20 cellular contexts compared by ENCODE assay signal in genomic region chr1:26582053-26582835, GRCh38. TPM values are rescaled to one million over a fixed set of nuclear protein-coding genes. Genes with fewer than 3 reads are reported as not detected.
A peak's percentile ranks its signal among the peaks of the same experiment; 100 is the strongest.
DNase-seq lines count a peak whose midpoint lies in the region; ATAC-seq, FAIRE-seq and TF ChIP-seq lines count a peak whose summit lies in the region.
"Had no signal": no experiment of that assay in that cellular context is flagged by ENCODE, and none has a peak within 500 bp of the region (broad histone marks: within the 10 kb centered on the region; RNA-seq: fewer than 3 reads in every experiment).

No MANE protein-coding gene starts in this region.

- no peak for TF ChIP-seq CTCF in activated CD8-positive, alpha-beta T cell treated with anti-CD3 and anti-CD28 coated beads for 36 hours (IDR thresholded peaks at IDR 0.05)
- TF ChIP-seq CTCF in osteoblast (IDR thresholded peaks at IDR 0.05; ENCODE audit: extremely low read depth, low read depth, low read length), result no peak
- no peak for TF ChIP-seq CTCF in HepG2 (CRISPR knock-in tag; IDR thresholded peaks at IDR 0.05)

- H2AFZ ChIP-seq in osteoblast (ENCODE audit: low read length), result no peak overlapping the region
- no peak overlapping the region for H2AFZ ChIP-seq in HepG2 (ENCODE audit: low read length)

- H3K4me1 ChIP-seq in osteoblast (ENCODE audit: insufficient read depth, low read length) (peaks cover 30% of the 10 kb centered on the region), HepG2 (ENCODE audit: insufficient read depth, low read length) (no peaks in the 10 kb centered on the region)
- H3K4me1 ChIP-seq: gastrocnemius medialis, Peyer's patch, stomach had no signal

- CTCF ChIA-PET in activated CD8-positive, alpha-beta T cell treated with anti-CD3 and anti-CD28 coated beads for 36 hours (lab: Charles Lee), result interaction anchor here (0.8 to 5.3 kb wide), 12 partner anchors 12 to 251 kb away, joined by 3 to 33 read pairs (median 5); partner anchors contain the start of gene PIGV
- CTCF ChIA-PET in activated CD8-positive, alpha-beta T cell treated with anti-CD3 and anti-CD28 coated beads, Interleukin-2, amount 10 ng/mL, durations not matched to agents 7 days and 5 days (lab: Charles Lee), result interaction anchor here (0.6 to 1.8 kb wide), 7 partner anchors 11 to 208 kb away, joined by 3 to 8 read pairs (median 4); no protein-coding TSS in a partner anchor
- CTCF ChIA-PET in HepG2 (lab: Yijun Ruan, JAX; ENCODE audit: low intra/inter-chr PET ratio, low total read pairs), result no interaction called here

- no peaks in the 10 kb centered on the region for H3K9me3 ChIP-seq in osteoblast (ENCODE audit: low read depth, low read length)
- H3K9me3 ChIP-seq in HepG2 (ENCODE audit: low read length), result no peaks in the 10 kb centered on the region
- H3K9me3 ChIP-seq: gastrocnemius medialis, Peyer's patch, SK-N-SH, stomach had no signal

- H3K27me3 ChIP-seq in osteoblast (ENCODE audit: insufficient read depth, low read length), result no peaks in the 10 kb centered on the region
- H3K27me3 ChIP-seq in HepG2 (ENCODE audit: control insufficient read depth in 1 of 2, insufficient read depth in 2 of 2, low read length in 2 of 2), result no peaks in the 10 kb centered on the region; a peak in 1 of 5 replicates
- H3K27me3 ChIP-seq: gastrocnemius medialis, Peyer's patch, stomach had no signal

- H3K79me2 ChIP-seq in osteoblast (ENCODE audit: insufficient read depth, low read length) (no peaks in the 10 kb centered on the region), HepG2 (ENCODE audit: insufficient read depth, low read length) (no peaks in the 10 kb centered on the region)

- in situ Hi-C loops in HepG2 (cut with HindIII; ENCODE audit: extremely low pct_ligation_motif_present, low pct_unique_long_range_greater_than_20kb), result no loop called here

- H3K4me1 Mint-ChIP-seq in activated CD8-positive, alpha-beta T cell treated with anti-CD3 and anti-CD28 coated beads for 36 hours (ENCODE audit: low read depth), result peaks cover 63% of the 10 kb centered on the region
- peaks cover 32% of the 10 kb centered on the region for H3K4me1 Mint-ChIP-seq in activated CD8-positive, alpha-beta T cell treated with anti-CD3 and anti-CD28 coated beads, Interleukin-2, amount 10 ng/mL, durations not matched to agents 7 days and 5 days (ENCODE audit: low read depth)
- H3K4me1 Mint-ChIP-seq in activated T-cell treated with anti-CD3 and anti-CD28 coated beads, Interleukin-2, amount 50 U/mL, for 72 hours (ENCODE audit: low read depth), result peaks cover 72% of the 10 kb centered on the region

- H3K9me3 Mint-ChIP-seq in activated CD8-positive, alpha-beta T cell treated with anti-CD3 and anti-CD28 coated beads for 36 hours, result no peaks in the 10 kb centered on the region
- H3K9me3 Mint-ChIP-seq in activated CD8-positive, alpha-beta T cell treated with anti-CD3 and anti-CD28 coated beads, Interleukin-2, amount 10 ng/mL, durations not matched to agents 7 days and 5 days (ENCODE audit: insufficient read depth), result no peaks in the 10 kb centered on the region
- H3K9me3 Mint-ChIP-seq in activated T-cell treated with anti-CD3 and anti-CD28 coated beads, Interleukin-2, amount 50 U/mL, for 72 hours, result no peaks in the 10 kb centered on the region

- BruUV-seq in HepG2 (replicated peaks; lab: Mats Ljungman, UMichigan), result no TSS peak

- H3K27me3 Mint-ChIP-seq in activated CD8-positive, alpha-beta T cell treated with anti-CD3 and anti-CD28 coated beads for 36 hours, result no peaks in the 10 kb centered on the region
- H3K27me3 Mint-ChIP-seq in activated CD8-positive, alpha-beta T cell treated with anti-CD3 and anti-CD28 coated beads, Interleukin-2, amount 10 ng/mL, durations not matched to agents 7 days and 5 days (ENCODE audit: low read depth), result no peaks in the 10 kb centered on the region
- no peaks in the 10 kb centered on the region for H3K27me3 Mint-ChIP-seq in activated T-cell treated with anti-CD3 and anti-CD28 coated beads, Interleukin-2, amount 50 U/mL, for 72 hours (ENCODE audit: low read depth)

- ATAC-seq in activated CD8-positive, alpha-beta T cell treated with anti-CD3 and anti-CD28 coated beads for 36 hours, result no peak
- ATAC-seq in activated CD8-positive, alpha-beta T cell treated with anti-CD3 and anti-CD28 coated beads, Interleukin-2, amount 10 ng/mL, durations not matched to agents 7 days and 5 days, result no peak
- peak in 1 of 2 donors; percentile 17 for ATAC-seq in activated T-cell treated with anti-CD3 and anti-CD28 coated beads, Interleukin-2, amount 50 U/mL, for 72 hours (replicated peaks in 1 of 2)
- ATAC-seq in HepG2, result no peak
- ATAC-seq: gastrocnemius medialis, left ventricle myocardium superior had no signal

- DNase-seq in activated CD8-positive, alpha-beta T cell treated with anti-CD3 and anti-CD28 coated beads for 36 hours, result peak; percentile 45
- DNase-seq in activated CD8-positive, alpha-beta T cell treated with anti-CD3 and anti-CD28 coated beads, Interleukin-2, amount 10 ng/mL, durations not matched to agents 7 days and 5 days, result no peak
- peak; percentile 25 for DNase-seq in GM19239 (ENCODE audit: insufficient read length, low spot score)
- DNase-seq in activated T-cell treated with anti-CD3 and anti-CD28 coated beads, Interleukin-2, amount 50 U/mL, for 72 hours, result peak in 1 of 2 donors; percentile 47
- no peak for DNase-seq in osteoblast (ENCODE audit: insufficient read length, low spot score, missing footprints)
- DNase-seq in HepG2 (ENCODE audit: low spot score), result no peak
- no peak for DNase-seq in amniotic stem cell (lab: John Stamatoyannopoulos, UW)
- no peak for DNase-seq in cerebellar nuclear complex (lab: John Stamatoyannopoulos, UW)
- DNase-seq: left ventricle myocardium superior, NCI-H1092, NCI-H82, Peyer's patch, SK-N-SH, stomach had no signal

- 38% methylated on average over 8 of the region's 8 CpGs for WGBS in HepG2 (ENCODE audit: low lambda C conversion rate)

- no peaks in the 10 kb centered on the region for H4K20me1 ChIP-seq in osteoblast (ENCODE audit: insufficient read depth, low read length)
- no peaks in the 10 kb centered on the region for H4K20me1 ChIP-seq in HepG2 (ENCODE audit: insufficient read depth, low read length)

- H3K27ac Mint-ChIP-seq in activated CD8-positive, alpha-beta T cell treated with anti-CD3 and anti-CD28 coated beads for 36 hours, result peak overlapping the region; percentile 97
- H3K27ac Mint-ChIP-seq in activated CD8-positive, alpha-beta T cell treated with anti-CD3 and anti-CD28 coated beads, Interleukin-2, amount 10 ng/mL, durations not matched to agents 7 days and 5 days, result no peak overlapping the region
- H3K27ac Mint-ChIP-seq in activated T-cell treated with anti-CD3 and anti-CD28 coated beads, Interleukin-2, amount 50 U/mL, for 72 hours, result peak overlapping the region; percentile 48
- H3K27ac Mint-ChIP-seq: progenitor cell of endocrine pancreas had no signal

- H3K9ac ChIP-seq in HepG2 (ENCODE audit: insufficient read depth, low read depth, low read length), result no peak overlapping the region
- H3K9ac ChIP-seq: SK-N-SH had no signal

- POLR2A ChIA-PET in activated CD8-positive, alpha-beta T cell treated with anti-CD3 and anti-CD28 coated beads for 36 hours (lab: Charles Lee), result interaction anchor here (0.7 to 2.9 kb wide), 13 partner anchors 9 to 283 kb away, joined by 3 to 16 read pairs (median 5); partner anchors contain the start of gene PIGV
- POLR2A ChIA-PET in activated CD8-positive, alpha-beta T cell treated with anti-CD3 and anti-CD28 coated beads, Interleukin-2, amount 10 ng/mL, durations not matched to agents 7 days and 5 days (lab: Charles Lee), result interaction anchor here (1.0 kb wide), 1 partner anchor 41 kb away, joined by 3 read pairs; no protein-coding TSS in a partner anchor
- POLR2A ChIA-PET in HepG2 (lab: Yijun Ruan, JAX), result no interaction called here

- FAIRE-seq in GM19239 (lab: Jason Lieb, UNC) (no peak), HepG2 (lab: Jason Lieb, UNC) (no peak)
- FAIRE-seq: endothelial cell of umbilical vein, G401.6, H1 had no signal

- no peak for TF ChIP-seq RAD21 in HepG2 (CRISPR knock-in tag; IDR thresholded peaks at IDR 0.05)

- no peak for TF ChIP-seq POLR2A in HepG2 (IDR thresholded peaks at IDR 0.05; ENCODE audit: insufficient read depth in 1 of 2, low read depth in 2 of 2, low read length in 2 of 2)

- TF ChIP-seq EP300 in HepG2 (IDR thresholded peaks at IDR 0.05; ENCODE audit: low read depth in 2 of 2, low read length in 2 of 2) (no peak), HepG2 (CRISPR knock-in tag; IDR thresholded peaks at IDR 0.05; ENCODE audit: borderline replicate concordance) (no peak)

- H3K36me3 ChIP-seq in osteoblast (ENCODE audit: insufficient read depth, low read length) (no peaks in the 10 kb centered on the region), HepG2 (replicated peaks in 1 of 2; ENCODE audit: control insufficient read depth in 1 of 2, insufficient read depth in 2 of 2, low read length in 2 of 2) (no peaks in the 10 kb centered on the region)
- H3K36me3 ChIP-seq: gastrocnemius medialis, Peyer's patch, stomach had no signal

- intact Hi-C loops in activated CD8-positive, alpha-beta T cell treated with anti-CD3 and anti-CD28 coated beads for 36 hours (cut with micrococcal nuclease), result no loop called here
- intact Hi-C loops in HepG2 (cut with micrococcal nuclease; ENCODE audit: unreplicated experiment), result no loop called here

- H3K4me3 Mint-ChIP-seq in activated CD8-positive, alpha-beta T cell treated with anti-CD3 and anti-CD28 coated beads for 36 hours, result peak overlapping the region; percentile 9
- H3K4me3 Mint-ChIP-seq in activated CD8-positive, alpha-beta T cell treated with anti-CD3 and anti-CD28 coated beads, Interleukin-2, amount 10 ng/mL, durations not matched to agents 7 days and 5 days, result no peak overlapping the region
- H3K4me3 Mint-ChIP-seq in activated T-cell treated with anti-CD3 and anti-CD28 coated beads, Interleukin-2, amount 50 U/mL, for 72 hours, result peak overlapping the region; percentile 55 to 78

- no peak overlapping the region for H3K4me3 ChIP-seq in osteoblast (ENCODE audit: insufficient read depth, low read length)
- no peak overlapping the region for H3K4me3 ChIP-seq in HepG2 (replicated peaks in 1 of 3; ENCODE audit: insufficient read depth in 1 of 3, low read depth in 2 of 3, low read length in 3 of 3)
- H3K4me3 ChIP-seq: gastrocnemius medialis, Peyer's patch, skin epidermis, stomach had no signal

- peak overlapping the region; percentile 74 for H3K27ac ChIP-seq in osteoblast (ENCODE audit: low read depth, low read length)
- no peak overlapping the region for H3K27ac ChIP-seq in HepG2 (ENCODE audit: extremely low read length, insufficient read depth, low read length)
- H3K27ac ChIP-seq: gastrocnemius medialis, Peyer's patch, stomach had no signal

- peaks cover 2% of the 10 kb centered on the region for H3K36me3 Mint-ChIP-seq in activated CD8-positive, alpha-beta T cell treated with anti-CD3 and anti-CD28 coated beads for 36 hours (ENCODE audit: low read depth)
- no peaks in the 10 kb centered on the region for H3K36me3 Mint-ChIP-seq in activated CD8-positive, alpha-beta T cell treated with anti-CD3 and anti-CD28 coated beads, Interleukin-2, amount 10 ng/mL, durations not matched to agents 7 days and 5 days (ENCODE audit: low read depth)
- H3K36me3 Mint-ChIP-seq in activated T-cell treated with anti-CD3 and anti-CD28 coated beads, Interleukin-2, amount 50 U/mL, for 72 hours (ENCODE audit: insufficient read depth in 2 of 2), result no peaks in the 10 kb centered on the region

- no peak overlapping the region for H3K4me2 ChIP-seq in osteoblast (ENCODE audit: insufficient read depth, low read length)
- H3K4me2 ChIP-seq in HepG2 (ENCODE audit: low read depth, low read length), result no peak overlapping the region
- H3K4me2 ChIP-seq: SK-N-SH had no signal

RNA-seq across cellular contexts. Expression of gene RPS6KA1, which starts 52.7 kb away (rescaled TPM):
- 100 to 1,000 TPM; 139 TPM for total RNA-seq in activated CD8-positive, alpha-beta T cell treated with anti-CD3 and anti-CD28 coated beads for 36 hours
- total RNA-seq in activated CD8-positive, alpha-beta T cell treated with anti-CD3 and anti-CD28 coated beads, Interleukin-2, amount 10 ng/mL, durations not matched to agents 7 days and 5 days, result 100 to 1,000 TPM; 179 to 193 TPM
- total RNA-seq in activated T-cell treated with anti-CD3 and anti-CD28 coated beads, Interleukin-2, amount 50 U/mL, for 72 hours, result 100 to 1,000 TPM; 154 to 163 TPM
- total RNA-seq in osteoblast (2.2 and 2.4 TPM in 2 replicates), HepG2 (2016; rRNA removed; fragmentation: Illumina TruSeq; extraction: Trizol) (24.0 and 24.2 TPM in 2 replicates)
- total RNA-seq in HepG2 (2016; cell fraction: cytosol; rRNA removed; fragmentation: Illumina TruSeq; extraction: Trizol; ENCODE audit: low read depth), result 6.4 and 8.1 TPM in 2 replicates
- total RNA-seq in HepG2 (2016; cell fraction: insoluble cytoplasmic fraction; rRNA removed; fragmentation: Illumina TruSeq; extraction: Trizol), result 23.3 and 24.8 TPM in 2 replicates
- total RNA-seq in HepG2 (2016; cell fraction: membrane; rRNA removed; fragmentation: Illumina TruSeq; extraction: Trizol), result 14.4 and 16.8 TPM in 2 replicates
- 17.9 and 19.0 TPM in 2 replicates for total RNA-seq in HepG2 (2016; cell fraction: nucleus; rRNA removed; fragmentation: Illumina TruSeq; extraction: Trizol)
- polyA plus RNA-seq in HepG2 (2011; rRNA removed), result 19.6 and 22.1 TPM in 2 replicates
- polyA plus RNA-seq in HepG2 (2011; cell fraction: cytosol; rRNA removed), result 15.0 and 20.1 TPM in 2 replicates
- polyA plus RNA-seq in HepG2 (2011; cell fraction: nucleus; rRNA removed), result 28.9 and 37.3 TPM in 2 replicates
- polyA plus RNA-seq in HepG2 (2012), result 14.7 and 15.4 TPM in 2 replicates
- 4.1 and 4.3 TPM in 2 replicates for polyA plus RNA-seq in HepG2 (2016; cell fraction: cytosol; fragmentation: Illumina TruSeq; extraction: Trizol; ENCODE audit: low read depth)
- polyA plus RNA-seq in HepG2 (2016; cell fraction: insoluble cytoplasmic fraction; fragmentation: Illumina TruSeq; extraction: Trizol; ENCODE audit: low read depth), result 20.9 and 24.6 TPM in 2 replicates
- 10.2 and 12.6 TPM in 2 replicates for polyA plus RNA-seq in HepG2 (2016; cell fraction: membrane; fragmentation: Illumina TruSeq; extraction: Trizol; ENCODE audit: low read depth)
- polyA plus RNA-seq in HepG2 (2016; cell fraction: nucleus; fragmentation: Illumina TruSeq; extraction: Trizol; ENCODE audit: insufficient read depth, low read depth), result 28.1 and 28.2 TPM in 2 replicates
- 43.2 and 122 TPM in 2 replicates for polyA minus RNA-seq in HepG2 (2011; rRNA and poly(A)+ RNA removed; ENCODE audit: low replicate concordance)
- 22.6 TPM in 2 replicates for polyA minus RNA-seq in HepG2 (2011; cell fraction: cytosol; rRNA and poly(A)+ RNA removed)
- 18.8 and 26.6 TPM in 2 replicates for polyA minus RNA-seq in HepG2 (2011; cell fraction: nucleus; rRNA and poly(A)+ RNA removed)

Comparison
In these comparisons a context has a peak if more than half of its experiments do, and no peak if none do; other contexts are left out.
1. DNase-seq: peak in activated CD8-positive, alpha-beta T cell treated with anti-CD3 and anti-CD28 coated beads for 36 hours (single experiment) and GM19239 (single experiment); none in activated CD8-positive, alpha-beta T cell treated with anti-CD3 and anti-CD28 coated beads, Interleukin-2, amount 10 ng/mL, durations not matched to agents 7 days and 5 days (single experiment), osteoblast (single experiment), HepG2 (single experiment), amniotic stem cell (single experiment) and cerebellar nuclear complex (0 of 2).